1 cellular context compared by ENCODE assay signal in the genomic region with DNA sequence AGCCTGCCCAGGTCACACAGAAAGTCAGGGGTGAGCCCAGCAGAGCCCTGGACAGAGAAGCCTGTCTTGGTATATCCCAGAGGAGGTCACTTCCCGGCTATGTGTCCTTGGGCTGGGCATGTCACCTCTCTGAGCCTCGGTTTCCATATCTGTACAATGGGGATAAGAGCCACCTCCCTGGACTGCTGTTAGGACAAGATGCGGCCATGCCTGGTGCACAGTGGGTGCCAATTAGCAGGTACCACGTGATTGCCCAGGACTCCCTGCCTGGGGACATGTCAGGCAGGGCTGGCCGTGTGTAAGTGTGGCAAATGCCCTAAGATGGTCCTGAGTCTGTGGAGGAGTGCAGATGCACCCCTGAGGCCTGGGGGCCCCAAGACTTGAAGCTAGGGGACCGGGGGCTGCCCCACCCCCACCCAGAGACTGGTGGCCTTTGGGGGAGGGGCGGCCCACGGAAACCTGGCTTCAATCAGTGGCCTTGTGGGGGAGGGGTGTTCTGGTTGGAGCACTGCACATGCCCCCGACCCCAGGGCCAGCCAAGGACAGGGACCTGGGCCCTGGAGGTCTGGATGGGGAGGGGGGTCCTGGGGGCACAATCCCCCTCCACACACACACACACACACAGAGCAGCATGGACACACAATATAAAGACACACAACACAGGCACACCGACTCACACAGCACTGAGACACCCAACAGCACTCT.
TF ChIP-seq lines count a peak whose summit lies in the region.

No MANE protein-coding gene starts in this region.

TF ChIP-seq in H1, 55 proteins besides CTCF, POLR2A, EP300 and RAD21:
- no peak for TF ChIP-seq SIN3A (conservative IDR thresholded peaks at IDR 0.05 in 1 of 2, IDR thresholded peaks at IDR 0.05 in 1 of 2; ENCODE audit: low read depth in 1 of 2, low read length in 2 of 2)
- TF ChIP-seq HDAC2 (IDR thresholded peaks at IDR 0.05; ENCODE audit: borderline replicate concordance in 1 of 2, low read depth in 2 of 2, low read length in 2 of 2): no peak
- TF ChIP-seq JUN (IDR thresholded peaks at IDR 0.05; ENCODE audit: low read depth, low read length): no peak
- TF ChIP-seq FOSL1 (IDR thresholded peaks at IDR 0.05; ENCODE audit: insufficient read depth, low read depth, low read length): no peak
- TF ChIP-seq SP2 (IDR thresholded peaks at IDR 0.05; ENCODE audit: low read length): no peak
- no peak for TF ChIP-seq CBX5 (IDR thresholded peaks at IDR 0.05; ENCODE audit: low read depth, low read length)
- TF ChIP-seq TBP (IDR thresholded peaks at IDR 0.05; ENCODE audit: low read depth, low read length): no peak
- no peak for TF ChIP-seq CHD1 (IDR thresholded peaks at IDR 0.05; ENCODE audit: low read depth, low read length)
- TF ChIP-seq CBX8 (IDR thresholded peaks at IDR 0.05; ENCODE audit: borderline replicate concordance, low read depth, low read length): no peak
- TF ChIP-seq SIX5 (IDR thresholded peaks at IDR 0.05; ENCODE audit: low read depth, low read length): no peak
- no peak for TF ChIP-seq YY1 (IDR thresholded peaks at IDR 0.05; ENCODE audit: low read depth, low read length)
